10 cellular contexts compared by ENCODE assay signal in genomic region chr3:101379695-101380376, GRCh38. TPM values are rescaled to one million over a fixed set of nuclear protein-coding genes. Genes with fewer than 3 reads are reported as not detected.
DNase-seq lines count a peak whose midpoint lies in the region; ATAC-seq, FAIRE-seq and TF ChIP-seq lines count a peak whose summit lies in the region.
"Had no signal": no experiment of that assay in that cellular context is flagged by ENCODE, and none has a peak within 500 bp of the region (broad histone marks: within the 10 kb centered on the region; RNA-seq: fewer than 3 reads in every experiment).

No MANE protein-coding gene starts in this region.

- peaks cover 12% of the 10 kb centered on the region for H3K4me1 ChIP-seq in CD8-positive, alpha-beta T cell (ENCODE audit: insufficient read depth, low read length)
- H3K4me1 ChIP-seq in right atrium auricular region, result peaks cover 0 to 26% of the 10 kb centered on the region in 2 donors
- H3K4me1 ChIP-seq: SJSA1 had no signal

- peak; percentile 82 for ATAC-seq in CD8-positive, alpha-beta T cell
- peak; percentile 93 for ATAC-seq in GM19351 (IDR thresholded peaks at IDR 0.05; ENCODE audit: unreplicated experiment)
- ATAC-seq in HG03108 (IDR thresholded peaks at IDR 0.05; ENCODE audit: unreplicated experiment), result peak; percentile 95
- peak; percentile 89 for ATAC-seq in activated CD8-positive, alpha-beta T cell treated with anti-CD3 and anti-CD28 coated beads for 36 hours

- H3K36me3 Mint-ChIP-seq in CD8-positive, alpha-beta T cell, result peaks cover 10% of the 10 kb centered on the region
- peaks cover 3% of the 10 kb centered on the region for H3K36me3 Mint-ChIP-seq in activated CD8-positive, alpha-beta T cell treated with anti-CD3 and anti-CD28 coated beads for 36 hours (ENCODE audit: low read depth)

- H3K9me3 Mint-ChIP-seq in CD8-positive, alpha-beta T cell, result no peaks in the 10 kb centered on the region
- H3K9me3 Mint-ChIP-seq in activated CD8-positive, alpha-beta T cell treated with anti-CD3 and anti-CD28 coated beads for 36 hours, result peaks cover 5% of the 10 kb centered on the region

- POLR2A ChIA-PET in CD8-positive, alpha-beta T cell (lab: Charles Lee), result no interaction called here
- POLR2A ChIA-PET in activated CD8-positive, alpha-beta T cell treated with anti-CD3 and anti-CD28 coated beads for 36 hours (lab: Charles Lee), result no interaction called here

- intact Hi-C loops in CD8-positive, alpha-beta T cell (cut with DNase I, micrococcal nuclease), result loop anchor here (1.0 to 10.0 kb wide), 4 partner anchors 132 to 975 kb away; partner anchors contain the start of genes LNP1 (in 1 of the 2), SENP7 (in 1 of the 2) and TOMM70 (in 1 of the 2)
- intact Hi-C loops in activated CD8-positive, alpha-beta T cell treated with anti-CD3 and anti-CD28 coated beads for 36 hours (cut with micrococcal nuclease), result loop anchor here (2.0 to 10.0 kb wide), 2 partner anchors 175 to 309 kb away; no protein-coding TSS in a partner anchor

- H3K4me1 Mint-ChIP-seq in CD8-positive, alpha-beta T cell (ENCODE audit: low read depth), result peaks cover 52% of the 10 kb centered on the region
- H3K4me1 Mint-ChIP-seq in activated CD8-positive, alpha-beta T cell treated with anti-CD3 and anti-CD28 coated beads for 36 hours (ENCODE audit: low read depth), result peaks cover 53% of the 10 kb centered on the region

- CTCF ChIA-PET in CD8-positive, alpha-beta T cell (lab: Charles Lee), result interaction anchor here (0.6 kb wide), 1 partner anchor 133 kb away, joined by 3 read pairs; the partner anchor contains the start of gene SENP7
- CTCF ChIA-PET in activated CD8-positive, alpha-beta T cell treated with anti-CD3 and anti-CD28 coated beads for 36 hours (lab: Charles Lee), result no interaction called here

- H3K27ac ChIP-seq in CD8-positive, alpha-beta T cell (ENCODE audit: low read depth, low read length), result no peak overlapping the region
- peak overlapping the region in 1 of 2 donors; percentile 4 for H3K27ac ChIP-seq in right atrium auricular region
- H3K27ac ChIP-seq: psoas muscle, SJSA1 had no signal

- no peak overlapping the region for H3K4me3 ChIP-seq in CD8-positive, alpha-beta T cell (ENCODE audit: low read depth, low read length)
- no peak overlapping the region for H3K4me3 ChIP-seq in right atrium auricular region
- H3K4me3 ChIP-seq: psoas muscle, SJSA1 had no signal

- no peak for DNase-seq in CD8-positive, alpha-beta T cell
- DNase-seq in activated CD8-positive, alpha-beta T cell treated with anti-CD3 and anti-CD28 coated beads for 36 hours, result no peak
- DNase-seq in right atrium auricular region (ENCODE audit: low spot score) (no peak), NCI-H2107 treated with DMSO at 0.1 percent for 48 hours (lab: John Stamatoyannopoulos, UW; ENCODE audit: unreplicated experiment) (no peak), RCC 7860 (ENCODE audit: low spot score) (no peak), NCI-H774 (lab: John Stamatoyannopoulos, UW) (no peak)
- DNase-seq: psoas muscle had no signal

- H3K9me3 ChIP-seq in CD8-positive, alpha-beta T cell (ENCODE audit: low read length), result no peaks in the 10 kb centered on the region
- peaks cover 0 to 6% of the 10 kb centered on the region in 2 donors for H3K9me3 ChIP-seq in right atrium auricular region
- H3K9me3 ChIP-seq: SJSA1 had no signal

- H3K27me3 ChIP-seq in CD8-positive, alpha-beta T cell (ENCODE audit: insufficient read depth, low read length), result no peaks in the 10 kb centered on the region
- H3K27me3 ChIP-seq in right atrium auricular region, result no peaks in the 10 kb centered on the region
- H3K27me3 ChIP-seq: SJSA1 had no signal

- H3K27ac Mint-ChIP-seq in CD8-positive, alpha-beta T cell, result peak overlapping the region; percentile 82
- peak overlapping the region; percentile 43 for H3K27ac Mint-ChIP-seq in activated CD8-positive, alpha-beta T cell treated with anti-CD3 and anti-CD28 coated beads for 36 hours

- no peak for TF ChIP-seq CTCF in CD8-positive, alpha-beta T cell (IDR thresholded peaks at IDR 0.05)
- no peak for TF ChIP-seq CTCF in activated CD8-positive, alpha-beta T cell treated with anti-CD3 and anti-CD28 coated beads for 36 hours (IDR thresholded peaks at IDR 0.05)
- TF ChIP-seq CTCF in right atrium auricular region (IDR thresholded peaks at IDR 0.05), result no peak

- no peaks in the 10 kb centered on the region for H3K36me3 ChIP-seq in CD8-positive, alpha-beta T cell (ENCODE audit: insufficient read depth, low read length)
- H3K36me3 ChIP-seq in right atrium auricular region, result no peaks in the 10 kb centered on the region

- H3K27me3 Mint-ChIP-seq in CD8-positive, alpha-beta T cell (ENCODE audit: low read depth), result no peaks in the 10 kb centered on the region
- no peaks in the 10 kb centered on the region for H3K27me3 Mint-ChIP-seq in activated CD8-positive, alpha-beta T cell treated with anti-CD3 and anti-CD28 coated beads for 36 hours

- no peak for FAIRE-seq in RCC 7860 (lab: Jason Lieb, UNC)

- H3K4me3 Mint-ChIP-seq in CD8-positive, alpha-beta T cell, result peak overlapping the region; percentile 64
- peak overlapping the region; percentile 26 for H3K4me3 Mint-ChIP-seq in activated CD8-positive, alpha-beta T cell treated with anti-CD3 and anti-CD28 coated beads for 36 hours

RNA-seq across cellular contexts. Expression of gene IMPG2, which starts 59.5 kb away (rescaled TPM):
- total RNA-seq in CD8-positive, alpha-beta T cell, result under 1 TPM; 0.22 to 0.27 TPM
- total RNA-seq in activated CD8-positive, alpha-beta T cell treated with anti-CD3 and anti-CD28 coated beads for 36 hours, result under 1 TPM; 0.13 to 0.14 TPM
- under 1 TPM; 0.15 to 0.43 TPM for total RNA-seq in right atrium auricular region
